21 cellular contexts compared by ENCODE assay signal in the genomic region with DNA sequence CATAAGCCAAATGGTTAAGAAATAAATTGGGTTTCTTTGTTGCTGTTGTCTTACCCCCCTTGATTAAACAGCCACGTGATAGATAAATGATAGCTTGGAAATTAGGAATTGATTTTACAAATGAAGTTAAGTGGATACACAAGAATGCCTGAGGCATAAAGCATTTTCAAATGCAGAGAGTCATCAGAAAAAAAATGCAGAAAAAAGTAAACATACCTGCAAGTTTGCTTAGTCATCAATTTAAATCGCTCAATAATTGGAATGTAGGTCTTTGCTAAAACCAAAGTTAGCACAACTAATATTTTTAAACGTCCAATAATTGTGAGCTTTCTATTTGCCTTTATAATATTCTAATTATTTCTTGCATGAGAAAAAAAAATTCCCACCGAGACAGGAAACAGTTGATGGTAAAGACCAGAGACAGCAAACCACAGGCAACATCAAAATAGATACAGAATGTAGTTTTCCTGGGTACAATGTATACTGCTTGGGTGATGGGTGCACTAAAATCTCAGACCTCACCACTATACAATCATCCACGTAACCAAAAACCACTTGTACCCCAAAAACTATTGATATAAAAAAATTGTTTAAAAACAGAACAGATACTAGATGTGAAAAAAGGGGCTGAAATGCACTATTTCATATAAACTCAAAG.
"Had no signal": no experiment of that assay in that cellular context is flagged by ENCODE, and none has a peak within 500 bp of the region (broad histone marks: within the 10 kb centered on the region; RNA-seq: fewer than 3 reads in every experiment).

No MANE protein-coding gene starts in this region.

- H3K4me1 ChIP-seq: ascending aorta, breast epithelium, right atrium auricular region, tibial artery, uterus had no signal

- H3K36me3 ChIP-seq: ascending aorta, breast epithelium, right atrium auricular region, tibial artery, uterus, WERI-Rb-1 had no signal

- DNase-seq: activated CD4-positive, alpha-beta memory T cell treated with anti-CD3 and anti-CD28 coated beads for 36 hours; activated CD8-positive, alpha-beta memory T cell treated with anti-CD3 and anti-CD28 coated beads, Interleukin-2, amount 10 ng/mL, durations not matched to agents 7 days and 5 days; activated naive CD4-positive, alpha-beta T cell treated with anti-CD3 and anti-CD28 coated beads, Interleukin-2, amount 10 ng/mL, durations not matched to agents 7 days and 5 days; activated T-cell treated with anti-CD3 and anti-CD28 coated beads, Interleukin-2, amount 50 U/mL, for 1 hour; cerebellar nuclear complex; effector CD8-positive, alpha-beta T cell; foreskin melanocyte; head of caudate nucleus; immature natural killer cell; mesenchymal stem cell; nucleus accumbens; stimulated activated CD4-positive, alpha-beta T cell treated with anti-CD3 and anti-CD28 coated beads, Interleukin-15, amount 100 ng/mL, for 24 hours; stimulated activated CD4-positive, alpha-beta T cell treated with anti-CD3 and anti-CD28 coated beads, Interleukin-4, amount 100 ng/mL, for 1 hour; stimulated activated naive CD4-positive, alpha-beta T cell; tibial artery; uterus; WERI-Rb-1 had no signal

- H3K27me3 ChIP-seq: ascending aorta, breast epithelium, right atrium auricular region, tibial artery, uterus had no signal

- H3K4me3 ChIP-seq: ascending aorta, breast epithelium, right atrium auricular region, skin epidermis, tibial artery, uterus had no signal

- H3K9me3 ChIP-seq: ascending aorta, breast epithelium, right atrium auricular region, tibial artery, uterus had no signal

- ATAC-seq: activated CD8-positive, alpha-beta memory T cell treated with anti-CD3 and anti-CD28 coated beads, Interleukin-2, amount 10 ng/mL, durations not matched to agents 7 days and 5 days had no signal

- H3K27ac ChIP-seq: ascending aorta, breast epithelium, right atrium auricular region, skin epidermis, tibial artery, uterus, WERI-Rb-1 had no signal
